In genomic region chr5:52204310-52204709, GRCh38 we compare ENCODE assay signal across 11 cellular contexts.
"Had no signal": no experiment of that assay in that cellular context is flagged by ENCODE, and none has a peak within 500 bp of the region (broad histone marks: within the 10 kb centered on the region; RNA-seq: fewer than 3 reads in every experiment).

No MANE protein-coding gene starts in this region.

- H3K4me3 Mint-ChIP-seq: GM23338, H9, HFFc6 had no signal

- H3K4me1 ChIP-seq: HAP-1 had no signal

- H2AFZ ChIP-seq: GM23248, GM23338 had no signal

- H3K9me3 ChIP-seq: HAP-1 had no signal

- H3K9me3 Mint-ChIP-seq: GM23338, H9 had no signal

- H3K4me1 Mint-ChIP-seq: GM23338, H9 had no signal

- H3K9ac ChIP-seq: GM23248 had no signal

- H3K27ac Mint-ChIP-seq: GM23338, H9, HFFc6 had no signal

- DNase-seq: GM23248, GOT3, H7, H9, HCEC 1CT, HFFc6 had no signal

- H3K27ac ChIP-seq: GM23248 had no signal

- ATAC-seq: GM23338, HCT116 had no signal

- H3K36me3 ChIP-seq: HAP-1 had no signal

- H3K4me2 ChIP-seq: GM23338 had no signal

- FAIRE-seq: H1, H54 had no signal

- H3K4me3 ChIP-seq: GM23248, GM23338, HAP-1 had no signal
